ENCODE assay signal across 16 cellular contexts in the genomic region with DNA sequence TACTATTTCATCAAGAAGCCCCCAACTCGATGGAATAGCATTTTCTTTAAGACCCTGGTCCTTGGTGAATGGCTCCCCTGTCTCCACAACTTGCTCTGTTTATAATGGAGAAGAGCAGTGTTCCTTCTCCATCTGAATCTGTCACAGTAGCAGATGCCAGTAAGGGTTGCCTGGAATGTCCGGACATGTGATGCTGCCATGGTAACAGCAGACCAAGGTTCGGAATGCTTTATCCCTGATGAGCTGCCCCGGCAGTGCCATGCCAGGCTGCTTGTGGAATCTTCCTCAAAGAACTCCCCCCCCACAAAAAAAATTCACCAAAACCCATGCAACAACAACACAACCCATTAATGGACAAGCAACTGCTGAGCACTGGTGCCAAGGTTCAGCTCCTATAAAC.
"Had no signal": no experiment of that assay in that cellular context is flagged by ENCODE, and none has a peak within 500 bp of the region (broad histone marks: within the 10 kb centered on the region; RNA-seq: fewer than 3 reads in every experiment).

No MANE protein-coding gene starts in this region.

- DNase-seq: activated B cell treated with CpG ODN at 0.5 μM for 24 hours; activated CD4-positive, alpha-beta T cell treated with anti-CD3 and anti-CD28 coated beads, Interleukin-2, amount 10 ng/mL, durations not matched to agents 24 days and 14 days; activated CD8-positive, alpha-beta memory T cell treated with anti-CD3 and anti-CD28 coated beads, Interleukin-2, amount 50 U/mL, for 4 hours; activated CD8-positive, alpha-beta T cell treated with anti-CD3 and anti-CD28 coated beads, Interleukin-2, amount 10 ng/mL, durations not matched to agents 7 days and 5 days; activated gamma-delta T cell; activated T-cell treated with anti-CD3 and anti-CD28 coated beads, Interleukin-2, amount 50 U/mL, for 72 hours; amniotic stem cell; body of pancreas; dermis blood vessel endothelial cell; mammary epithelial cell; right cardiac atrium; upper lobe of right lung had no signal

- H3K4me1 ChIP-seq: upper lobe of right lung had no signal

- H3K4me3 ChIP-seq: body of pancreas, prostate gland, thoracic aorta, upper lobe of right lung had no signal

- H3K36me3 ChIP-seq: prostate gland, thoracic aorta, upper lobe of right lung had no signal

- H3K27me3 ChIP-seq: body of pancreas, upper lobe of right lung had no signal

- ATAC-seq: activated CD8-positive, alpha-beta T cell treated with anti-CD3 and anti-CD28 coated beads, Interleukin-2, amount 10 ng/mL, durations not matched to agents 7 days and 5 days; activated naive CD4-positive, alpha-beta T cell treated with anti-CD3 and anti-CD28 coated beads, Interleukin-2, amount 50 U/mL, for 72 hours; activated T-cell treated with anti-CD3 and anti-CD28 coated beads, Interleukin-2, amount 50 U/mL, for 72 hours; body of pancreas; upper lobe of right lung had no signal

- H3K27ac ChIP-seq: body of pancreas, prostate gland, thoracic aorta, upper lobe of right lung had no signal

- FAIRE-seq: islet of Langerhans had no signal

- H3K9me3 ChIP-seq: body of pancreas, prostate gland, thoracic aorta, upper lobe of right lung had no signal
